In the genomic region with DNA sequence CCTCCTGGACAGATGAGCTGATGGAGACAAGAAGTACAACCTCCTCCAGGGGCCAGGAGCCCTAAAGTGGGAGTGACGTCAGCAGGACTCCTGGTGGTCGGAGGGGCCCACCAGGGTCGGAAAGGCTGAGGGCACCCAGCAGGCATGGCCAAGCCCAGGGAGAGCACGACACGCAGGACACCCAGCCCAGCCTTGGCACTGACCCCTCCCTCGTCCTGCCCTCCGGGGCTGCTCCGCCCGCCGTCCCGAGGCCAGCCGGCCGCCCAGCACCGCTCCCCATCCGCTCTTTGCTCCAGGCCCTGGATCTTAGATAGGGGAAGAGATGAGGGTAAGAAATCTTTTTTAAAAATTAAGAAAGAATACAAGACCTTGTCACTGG, we compare ENCODE assay signal across 19 cellular contexts. TPM values are rescaled to one million over a fixed set of nuclear protein-coding genes. Genes with fewer than 3 reads are reported as not detected.
A peak's percentile ranks its signal among the peaks of the same experiment; 100 is the strongest.
DNase-seq lines count a peak whose midpoint lies in the region; ATAC-seq, FAIRE-seq and TF ChIP-seq lines count a peak whose summit lies in the region.
"Had no signal": no experiment of that assay in that cellular context is flagged by ENCODE, and none has a peak within 500 bp of the region (broad histone marks: within the 10 kb centered on the region; RNA-seq: fewer than 3 reads in every experiment).

No MANE protein-coding gene starts in this region.

- H3K4me1 ChIP-seq in astrocyte (ENCODE audit: insufficient read depth, low read length) (no peaks in the 10 kb centered on the region), mucosa of descending colon (ENCODE audit: low read depth) (peaks cover 16% of the 10 kb centered on the region), left ventricle myocardium inferior (no peaks in the 10 kb centered on the region)
- H3K4me1 ChIP-seq: A549 had no signal

- H3K9me3 ChIP-seq in astrocyte (ENCODE audit: insufficient read depth, low read depth, low read length) (no peaks in the 10 kb centered on the region), mucosa of descending colon (no peaks in the 10 kb centered on the region), left ventricle myocardium inferior (replicated peaks) (no peaks in the 10 kb centered on the region)
- H3K9me3 ChIP-seq: A549; BLaER1 treated with 17β-estradiol and CSF1 and Interleukin-3, amounts not matched to agents 10 nM and 100 nM had no signal

- H3K4me1 Mint-ChIP-seq in activated naive CD8-positive, alpha-beta T cell (ENCODE audit: low read depth): no peaks in the 10 kb centered on the region
- no peaks in the 10 kb centered on the region for H3K4me1 Mint-ChIP-seq in activated naive CD8-positive, alpha-beta T cell treated with anti-CD3 and anti-CD28 coated beads, Interleukin-2, amount 50 U/mL, for 24 hours
- H3K4me1 Mint-ChIP-seq in astrocyte (ENCODE audit: low read depth, unreplicated experiment) (no peaks in the 10 kb centered on the region), MCF 10A (ENCODE audit: insufficient read depth, unreplicated experiment) (no peaks in the 10 kb centered on the region)

- no peaks in the 10 kb centered on the region for H3K27me3 Mint-ChIP-seq in activated naive CD8-positive, alpha-beta T cell
- H3K27me3 Mint-ChIP-seq in activated naive CD8-positive, alpha-beta T cell treated with anti-CD3 and anti-CD28 coated beads, Interleukin-2, amount 50 U/mL, for 24 hours: no peaks in the 10 kb centered on the region
- no peaks in the 10 kb centered on the region for H3K27me3 Mint-ChIP-seq in astrocyte (ENCODE audit: low read depth, unreplicated experiment)
- H3K27me3 Mint-ChIP-seq in MCF 10A (ENCODE audit: insufficient read depth, unreplicated experiment): no peaks in the 10 kb centered on the region

- no peak overlapping the region for H3K9ac ChIP-seq in astrocyte (ENCODE audit: low read length)

- H3K27ac Mint-ChIP-seq in activated naive CD8-positive, alpha-beta T cell: peak overlapping the region; percentile 80
- H3K27ac Mint-ChIP-seq in activated naive CD8-positive, alpha-beta T cell treated with anti-CD3 and anti-CD28 coated beads, Interleukin-2, amount 50 U/mL, for 24 hours: no peak overlapping the region
- H3K27ac Mint-ChIP-seq in astrocyte (ENCODE audit: unreplicated experiment) (peak overlapping the region; percentile 47), MCF 10A (ENCODE audit: low read depth, unreplicated experiment) (no peak overlapping the region)

- H4K20me1 ChIP-seq in astrocyte (ENCODE audit: insufficient read depth, low read length): peaks cover 38% of the 10 kb centered on the region

- H3K79me2 ChIP-seq in astrocyte (ENCODE audit: insufficient read depth, low read length): peaks cover 20% of the 10 kb centered on the region

- no peaks in the 10 kb centered on the region for H3K36me3 Mint-ChIP-seq in activated naive CD8-positive, alpha-beta T cell
- peaks cover 10% of the 10 kb centered on the region for H3K36me3 Mint-ChIP-seq in activated naive CD8-positive, alpha-beta T cell treated with anti-CD3 and anti-CD28 coated beads, Interleukin-2, amount 50 U/mL, for 24 hours (ENCODE audit: low read depth)
- peaks cover 17% of the 10 kb centered on the region for H3K36me3 Mint-ChIP-seq in astrocyte (ENCODE audit: low read depth, unreplicated experiment)
- peaks cover 100% of the 10 kb centered on the region for H3K36me3 Mint-ChIP-seq in MCF 10A (ENCODE audit: insufficient read depth, unreplicated experiment)

- POLR2A ChIA-PET in MCF 10A (lab: Yijun Ruan, JAX): interaction anchor here (0.7 kb wide), 1 partner anchor 241 kb away, joined by 3 read pairs; no protein-coding TSS in a partner anchor

- CTCF ChIA-PET in MCF 10A (lab: Yijun Ruan, JAX): interaction anchor here (0.6 to 0.9 kb wide), 2 partner anchors 14 to 15 kb away, joined by 3 read pairs; no protein-coding TSS in a partner anchor

- no peak overlapping the region for H2AFZ ChIP-seq in astrocyte (ENCODE audit: low read depth, low read length)

- H3K27me3 ChIP-seq in astrocyte (ENCODE audit: insufficient read depth, low read length) (no peaks in the 10 kb centered on the region), left ventricle myocardium inferior (ENCODE audit: low read depth) (no peaks in the 10 kb centered on the region)
- H3K27me3 ChIP-seq: BLaER1 treated with 17β-estradiol and CSF1 and Interleukin-3, amounts not matched to agents 10 nM and 100 nM had no signal

- TF ChIP-seq CTCF in astrocyte (IDR thresholded peaks at IDR 0.05; ENCODE audit: insufficient read depth, low read depth, low read length): no peak
- TF ChIP-seq CTCF in mucosa of descending colon (IDR thresholded peaks at IDR 0.05): no peak
- TF ChIP-seq CTCF in MCF 10A (IDR thresholded peaks at IDR 0.05; ENCODE audit: unreplicated experiment): no peak
- TF ChIP-seq CTCF in left ventricle myocardium inferior (IDR thresholded peaks at IDR 0.05; ENCODE audit: borderline replicate concordance): no peak

- H3K4me3 Mint-ChIP-seq in activated naive CD8-positive, alpha-beta T cell: no peak overlapping the region
- H3K4me3 Mint-ChIP-seq in activated naive CD8-positive, alpha-beta T cell treated with anti-CD3 and anti-CD28 coated beads, Interleukin-2, amount 50 U/mL, for 24 hours: no peak overlapping the region
- no peak overlapping the region for H3K4me3 Mint-ChIP-seq in astrocyte (ENCODE audit: unreplicated experiment)
- no peak overlapping the region for H3K4me3 Mint-ChIP-seq in MCF 10A (ENCODE audit: unreplicated experiment)

- ATAC-seq in activated naive CD8-positive, alpha-beta T cell treated with anti-CD3 and anti-CD28 coated beads, Interleukin-2, amount 50 U/mL, for 24 hours: no peak
- peak; percentile 6 for ATAC-seq in mucosa of descending colon
- no peak for ATAC-seq in GM21786 (IDR thresholded peaks at IDR 0.05; ENCODE audit: unreplicated experiment)
- no peak for ATAC-seq in HG03442 (IDR thresholded peaks at IDR 0.05; ENCODE audit: unreplicated experiment)

- H3K36me3 ChIP-seq in astrocyte (ENCODE audit: insufficient read depth, low read length) (peaks cover 40% of the 10 kb centered on the region), mucosa of descending colon (ENCODE audit: low read depth) (peaks cover 12% of the 10 kb centered on the region), left ventricle myocardium inferior (peaks cover 98% of the 10 kb centered on the region)

- no peak for FAIRE-seq in astrocyte (lab: Jason Lieb, UNC)
- FAIRE-seq: A549, GM12891, GM18507, HTR-8/SVneo had no signal

- H3K27ac ChIP-seq in astrocyte (ENCODE audit: low read depth, low read length): no peak overlapping the region
- no peak overlapping the region for H3K27ac ChIP-seq in left ventricle myocardium inferior (replicated peaks)
- H3K27ac ChIP-seq: A549; BLaER1 treated with 17β-estradiol and CSF1 and Interleukin-3, amounts not matched to agents 10 nM and 100 nM; HL-60 had no signal

- no TSS peak for BruUV-seq in MCF 10A (replicated peaks; lab: Mats Ljungman, UMichigan)

- H3K4me3 ChIP-seq in astrocyte (ENCODE audit: insufficient read depth, low read depth, low read length) (no peak overlapping the region), mucosa of descending colon (no peak overlapping the region), left ventricle myocardium inferior (no peak overlapping the region)
- H3K4me3 ChIP-seq: A549; BLaER1 treated with 17β-estradiol and CSF1 and Interleukin-3, amounts not matched to agents 10 nM and 100 nM had no signal

- DNase-seq in activated naive CD8-positive, alpha-beta T cell treated with anti-CD3 and anti-CD28 coated beads, Interleukin-2, amount 50 U/mL, for 24 hours: no peak
- DNase-seq in astrocyte (ENCODE audit: low read depth) (no peak), mucosa of descending colon (peak in 1 of 3 donors; percentile 34), MCF 10A (ENCODE audit: unreplicated experiment) (no peak), left ventricle myocardium inferior (no peak)
- DNase-seq: DMS 273 treated with DMSO at 0.1 percent for 48 hours, GDM1, NCI-H1417, NCI-H187 treated with DMSO at 0.1 percent for 48 hours, NCI-H69 had no signal

- no peaks in the 10 kb centered on the region for H3K9me3 Mint-ChIP-seq in activated naive CD8-positive, alpha-beta T cell (ENCODE audit: low read depth)
- H3K9me3 Mint-ChIP-seq in activated naive CD8-positive, alpha-beta T cell treated with anti-CD3 and anti-CD28 coated beads, Interleukin-2, amount 50 U/mL, for 24 hours: no peaks in the 10 kb centered on the region
- no peaks in the 10 kb centered on the region for H3K9me3 Mint-ChIP-seq in astrocyte (ENCODE audit: unreplicated experiment)
- H3K9me3 Mint-ChIP-seq in MCF 10A (ENCODE audit: unreplicated experiment): no peaks in the 10 kb centered on the region

- no peak overlapping the region for H3K4me2 ChIP-seq in astrocyte (ENCODE audit: low read length)
- H3K4me2 ChIP-seq: A549; BLaER1 treated with 17β-estradiol and CSF1 and Interleukin-3, amounts not matched to agents 10 nM and 100 nM had no signal

- intact Hi-C loops in mucosa of descending colon (cut with DNase I, micrococcal nuclease) (no loop called here), MCF 10A (cut with micrococcal nuclease) (no loop called here), left ventricle myocardium inferior (cut with micrococcal nuclease) (no loop called here)

RNA-seq across cellular contexts. Expression of gene RPLP0, which starts 14.4 kb away (rescaled TPM):
- total RNA-seq in astrocyte (1,543 and 1,660 TPM in 2 replicates), mucosa of descending colon (1,000 to 10,000 TPM; 1,175 to 1,810 (median 1,602) TPM), MCF 10A (2022) (2,870 and 3,181 TPM in 2 replicates), left ventricle myocardium inferior (712 TPM)

RNA-seq across cellular contexts. Expression of gene GCN1, which starts 20.8 kb away (rescaled TPM):
- total RNA-seq in astrocyte: 95.5 and 123 TPM in 2 replicates
- 100 to 1,000 TPM in 1 of 3 donors, 10 to 100 TPM in 2; 74.6 to 108 (median 76.7) TPM for total RNA-seq in mucosa of descending colon
- total RNA-seq in MCF 10A (2022): 116 and 117 TPM in 2 replicates
- 36.0 TPM for total RNA-seq in left ventricle myocardium inferior

RNA-seq across cellular contexts. Expression of gene PXN, which starts 50.2 kb away (rescaled TPM):
- total RNA-seq in astrocyte: 126 and 151 TPM in 2 replicates
- total RNA-seq in mucosa of descending colon: 100 to 1,000 TPM; 117 to 167 (median 146) TPM
- total RNA-seq in MCF 10A (2022): 216 and 256 TPM in 2 replicates
- total RNA-seq in left ventricle myocardium inferior: 59.8 TPM

Comparison
In these comparisons a context has a peak if more than half of its experiments do, and no peak if none do; other contexts are left out.
1. H3K27ac Mint-ChIP-seq: peak in activated naive CD8-positive, alpha-beta T cell (single experiment) and astrocyte (single experiment); none in activated naive CD8-positive, alpha-beta T cell treated with anti-CD3 and anti-CD28 coated beads, Interleukin-2, amount 50 U/mL, for 24 hours (single experiment) and MCF 10A (single experiment).